28 cellular contexts compared by ENCODE assay signal in genomic region chr7:100765250-100765649, GRCh38. TPM values are rescaled to one million over a fixed set of nuclear protein-coding genes. Genes with fewer than 3 reads are reported as not detected.
"Had no signal": no experiment of that assay in that cellular context is flagged by ENCODE, and none has a peak within 500 bp of the region (broad histone marks: within the 10 kb centered on the region; RNA-seq: fewer than 3 reads in every experiment).

No MANE protein-coding gene starts in this region.

- H3K9me3 Mint-ChIP-seq: activated CD4-positive, alpha-beta memory T cell treated with anti-CD3 and anti-CD28 coated beads for 36 hours; activated CD4-positive, alpha-beta T cell treated with anti-CD3 and anti-CD28 coated beads, Interleukin-2, amount 10 ng/mL, durations not matched to agents 7 days and 5 days; activated T-cell treated with anti-CD3 and anti-CD28 coated beads, Interleukin-2, amount 50 U/mL, for 4 hours; central memory CD8-positive, alpha-beta T cell; T-cell had no signal

- H3K27ac Mint-ChIP-seq: activated CD4-positive, alpha-beta memory T cell treated with anti-CD3 and anti-CD28 coated beads for 36 hours; activated CD4-positive, alpha-beta T cell treated with anti-CD3 and anti-CD28 coated beads, Interleukin-2, amount 10 ng/mL, durations not matched to agents 7 days and 5 days; activated naive CD8-positive, alpha-beta T cell; brain; T-cell had no signal

- H3K27me3 Mint-ChIP-seq: activated CD4-positive, alpha-beta T cell treated with anti-CD3 and anti-CD28 coated beads, Interleukin-2, amount 10 ng/mL, durations not matched to agents 7 days and 5 days; brain had no signal

- ATAC-seq: activated T-cell treated with anti-CD3 and anti-CD28 coated beads, Interleukin-2, amount 50 U/mL, for 4 hours; T-cell had no signal

- H3K36me3 Mint-ChIP-seq: activated CD4-positive, alpha-beta memory T cell treated with anti-CD3 and anti-CD28 coated beads for 36 hours; activated naive CD8-positive, alpha-beta T cell; brain; T-cell had no signal

- DNase-seq: activated CD4-positive, alpha-beta memory T cell treated with anti-CD3 and anti-CD28 coated beads for 36 hours; activated CD4-positive, alpha-beta T cell treated with anti-CD3 and anti-CD28 coated beads, Interleukin-2, amount 10 ng/mL, durations not matched to agents 7 days and 5 days; activated CD4-positive, CD25-positive, alpha-beta regulatory T cell; activated CD8-positive, alpha-beta memory T cell treated with anti-CD3 and anti-CD28 coated beads for 24 hours; activated effector memory CD4-positive, alpha-beta T cell treated with anti-CD3 and anti-CD28 coated beads, Interleukin-2, amount 50 U/mL, for 16 hours; activated naive CD4-positive, alpha-beta T cell treated with Interleukin-2 at 50 U/mL for 16 hours; activated T-cell treated with anti-CD3 and anti-CD28 coated beads, Interleukin-2, amount 50 U/mL, for 4 hours; amygdala; KBM-7; NCI-H1048; NCI-H1417; NCI-H2029; NCI-H2107; NCI-H2171 treated with DMSO at 0.1 percent for 48 hours; NCI-H510A treated with DMSO at 0.1 percent for 48 hours; NCI-H69; SIG-M5; T-cell; T-helper 2 cell; T1000 had no signal

- H3K4me3 Mint-ChIP-seq: activated CD4-positive, alpha-beta memory T cell treated with anti-CD3 and anti-CD28 coated beads for 36 hours; activated CD4-positive, alpha-beta T cell treated with anti-CD3 and anti-CD28 coated beads, Interleukin-2, amount 10 ng/mL, durations not matched to agents 7 days and 5 days; activated naive CD8-positive, alpha-beta T cell; activated T-cell treated with anti-CD3 and anti-CD28 coated beads, Interleukin-2, amount 50 U/mL, for 4 hours; brain; central memory CD8-positive, alpha-beta T cell; T-cell had no signal

- H3K4me1 Mint-ChIP-seq: activated CD4-positive, alpha-beta T cell treated with anti-CD3 and anti-CD28 coated beads, Interleukin-2, amount 10 ng/mL, durations not matched to agents 7 days and 5 days; brain; central memory CD8-positive, alpha-beta T cell; T-cell had no signal

- FAIRE-seq: astrocyte, RCC 7860, TTC549 had no signal

RNA-seq across cellular contexts. Expression of gene ZAN, which starts 31.9 kb away (rescaled TPM):
- total RNA-seq: activated CD4-positive, alpha-beta memory T cell treated with anti-CD3 and anti-CD28 coated beads for 36 hours; activated CD4-positive, alpha-beta T cell treated with anti-CD3 and anti-CD28 coated beads, Interleukin-2, amount 10 ng/mL, durations not matched to agents 7 days and 5 days; activated T-cell treated with anti-CD3 and anti-CD28 coated beads, Interleukin-2, amount 50 U/mL, for 4 hours; astrocyte; LHCN-M2; M059J; T-cell had no signal

RNA-seq across cellular contexts. Expression of gene EPO, which starts 45.0 kb away (rescaled TPM):
- total RNA-seq: activated CD4-positive, alpha-beta memory T cell treated with anti-CD3 and anti-CD28 coated beads for 36 hours; activated CD4-positive, alpha-beta T cell treated with anti-CD3 and anti-CD28 coated beads, Interleukin-2, amount 10 ng/mL, durations not matched to agents 7 days and 5 days; activated T-cell treated with anti-CD3 and anti-CD28 coated beads, Interleukin-2, amount 50 U/mL, for 4 hours; astrocyte; M059J; T-cell had no signal
